8 cellular contexts compared by ENCODE assay signal in genomic region chr6:117482240-117483003, GRCh38. TPM values are rescaled to one million over a fixed set of nuclear protein-coding genes. Genes with fewer than 3 reads are reported as not detected.
DNase-seq lines count a peak whose midpoint lies in the region; ATAC-seq lines count a peak whose summit lies in the region.

Gene DCBLD1 (plus strand): TSS chr6:117482674. CDS start chr6:117482782, 108 bp downstream.

- CTCF ChIA-PET in activated CD8-positive, alpha-beta memory T cell treated with anti-CD3 and anti-CD28 coated beads, Interleukin-2, amount 10 ng/mL, durations not matched to agents 7 days and 5 days (lab: Charles Lee), result interaction anchor here (0.7 to 9.9 kb wide), 8 partner anchors 17 to 122 kb away, joined by 3 to 70 read pairs (median 6); no protein-coding TSS in a partner anchor

- peak within 1 kb of the TSS; percentile 68 for H3K27ac Mint-ChIP-seq in activated CD8-positive, alpha-beta memory T cell treated with anti-CD3 and anti-CD28 coated beads, Interleukin-2, amount 10 ng/mL, durations not matched to agents 7 days and 5 days

- H3K4me1 Mint-ChIP-seq in activated CD8-positive, alpha-beta memory T cell treated with anti-CD3 and anti-CD28 coated beads, Interleukin-2, amount 10 ng/mL, durations not matched to agents 7 days and 5 days, result peaks cover 16% of the 10 kb centered on the region

- H3K36me3 Mint-ChIP-seq in activated CD8-positive, alpha-beta memory T cell treated with anti-CD3 and anti-CD28 coated beads, Interleukin-2, amount 10 ng/mL, durations not matched to agents 7 days and 5 days, result peaks cover 4% of the 10 kb centered on the region

- no peaks in the 10 kb centered on the region for H3K9me3 Mint-ChIP-seq in activated CD8-positive, alpha-beta memory T cell treated with anti-CD3 and anti-CD28 coated beads, Interleukin-2, amount 10 ng/mL, durations not matched to agents 7 days and 5 days (ENCODE audit: low read depth)

- ATAC-seq in GM19035 (IDR thresholded peaks at IDR 0.05; ENCODE audit: unreplicated experiment), result peak; percentile 75
- peak; percentile 76 for ATAC-seq in HG03159 (IDR thresholded peaks at IDR 0.05; ENCODE audit: unreplicated experiment)
- peak; percentile 87 for ATAC-seq in activated CD8-positive, alpha-beta memory T cell treated with anti-CD3 and anti-CD28 coated beads, Interleukin-2, amount 10 ng/mL, durations not matched to agents 7 days and 5 days

- H3K27me3 Mint-ChIP-seq in activated CD8-positive, alpha-beta memory T cell treated with anti-CD3 and anti-CD28 coated beads, Interleukin-2, amount 10 ng/mL, durations not matched to agents 7 days and 5 days, result peaks cover 41% of the 10 kb centered on the region

- peak within 1 kb of the TSS; percentile 81 for H3K4me3 Mint-ChIP-seq in activated CD8-positive, alpha-beta memory T cell treated with anti-CD3 and anti-CD28 coated beads, Interleukin-2, amount 10 ng/mL, durations not matched to agents 7 days and 5 days

- in situ Hi-C loops in endometrial microvascular endothelial cells (cut with HindIII; ENCODE audit: inconsistent ontology term, low pct_unique_long_range_greater_than_20kb, low sequenced_read_pairs), result no loop called here

- DNase-seq in Ammon's horn (ENCODE audit: low spot score) (peak; percentile 68), NCI-H82 treated with DMSO at 0.1 percent for 48 hours (lab: John Stamatoyannopoulos, UW; ENCODE audit: unreplicated experiment) (peak; percentile 5), mesenteric fat pad (ENCODE audit: low spot score) (peak; percentile 91)
- peak; percentile 76 for DNase-seq in activated CD8-positive, alpha-beta memory T cell treated with anti-CD3 and anti-CD28 coated beads, Interleukin-2, amount 10 ng/mL, durations not matched to agents 7 days and 5 days
- peak; percentile 43 for DNase-seq in stimulated activated CD8-positive, alpha-beta memory T cell treated with anti-CD3 and anti-CD28 coated beads, Interleukin-4, amount 100 ng/mL, for 24 hours (ENCODE audit: low read depth)

RNA-seq across cellular contexts. Expression of gene DCBLD1, which starts in this region (rescaled TPM):
- total RNA-seq in activated CD8-positive, alpha-beta memory T cell treated with anti-CD3 and anti-CD28 coated beads, Interleukin-2, amount 10 ng/mL, durations not matched to agents 7 days and 5 days, result 1 to 10 TPM; 5.8 to 6.1 TPM
- total RNA-seq in endometrial microvascular endothelial cells (ENCODE audit: inconsistent ontology term), result 20.8 TPM
- 9.9 TPM for total RNA-seq in mesenteric fat pad

Comparison
In these comparisons a context has a peak if more than half of its experiments do, and no peak if none do; other contexts are left out.
1. Peak in every context shown above with its lines: DNase-seq and ATAC-seq.
2. DNase-seq: peak in every context shown above with its lines; median percentile 91 in mesenteric fat pad; 76 in activated CD8-positive, alpha-beta memory T cell treated with anti-CD3 and anti-CD28 coated beads, Interleukin-2, amount 10 ng/mL, durations not matched to agents 7 days and 5 days; 68 in Ammon's horn; 43 in stimulated activated CD8-positive, alpha-beta memory T cell treated with anti-CD3 and anti-CD28 coated beads, Interleukin-4, amount 100 ng/mL, for 24 hours; 5 in NCI-H82 treated with DMSO at 0.1 percent for 48 hours.